12 cellular contexts compared by ENCODE assay signal in the genomic region with DNA sequence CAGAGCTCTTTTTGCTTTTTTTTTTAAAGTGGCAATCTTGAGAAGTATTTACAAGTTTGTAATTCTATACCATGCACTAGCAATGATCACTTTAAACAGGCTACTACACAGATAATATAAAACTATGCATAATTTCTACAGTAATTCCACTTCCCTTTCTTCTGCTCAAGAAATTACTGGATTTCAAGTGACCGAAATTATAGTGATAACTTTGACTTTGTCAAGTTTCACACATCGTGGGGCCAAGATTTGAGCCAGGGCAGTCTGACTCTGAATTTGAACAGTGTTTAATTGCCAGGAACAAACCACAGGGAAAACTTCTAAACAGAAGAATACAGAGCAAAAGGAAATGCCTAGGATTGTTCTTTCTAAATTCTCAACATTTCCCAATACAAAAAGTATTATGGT.
DNase-seq lines count a peak whose midpoint lies in the region; ATAC-seq and TF ChIP-seq lines count a peak whose summit lies in the region.
"Had no signal": no experiment of that assay in that cellular context is flagged by ENCODE, and none has a peak within 500 bp of the region (broad histone marks: within the 10 kb centered on the region; RNA-seq: fewer than 3 reads in every experiment).

No MANE protein-coding gene starts in this region.

- POLR2A ChIA-PET in HCT116 (lab: Charles Lee): interaction anchor here (1.4 kb wide), 1 partner anchor 142 kb away, joined by 4 read pairs; no protein-coding TSS in a partner anchor

- no peak for TF ChIP-seq RAD21 in HCT116 (IDR thresholded peaks at IDR 0.05; ENCODE audit: low read depth)

- intact Hi-C loops in HCT116 (cut with micrococcal nuclease): no loop called here

- H3K9me3 ChIP-seq in HCT116 (ENCODE audit: control insufficient read depth in 1 of 2, insufficient read depth in 1 of 2, low read depth in 1 of 2, low read length in 2 of 2) (no peaks in the 10 kb centered on the region), mucosa of rectum (ENCODE audit: control insufficient read depth in 2 of 2, low read length in 2 of 2) (no peaks in the 10 kb centered on the region)
- H3K9me3 ChIP-seq: SJCRH30 had no signal

- H3K4me3 ChIP-seq in AG10803 (ENCODE audit: low read length) (no peak overlapping the region), HCT116 (replicated peaks in 1 of 2; ENCODE audit: low read depth in 1 of 2, low read length in 2 of 2) (no peak overlapping the region), mucosa of rectum (ENCODE audit: low read length in 2 of 2) (peak overlapping the region in 1 of 2 donors; percentile 3)
- H3K4me3 ChIP-seq: SJCRH30 had no signal

- H4K20me1 ChIP-seq in HCT116 (ENCODE audit: insufficient read depth): no peaks in the 10 kb centered on the region

- RAD21 ChIA-PET in HCT116 (lab: Charles Lee; ENCODE audit: low non-redundant PET in 1 of 2, low total read pairs in 2 of 2, uncharacterized antibody in 2 of 2, unreplicated experiment in 2 of 2): no interaction called here

- H3K9me2 ChIP-seq in HCT116 (ENCODE audit: insufficient read depth): no peaks in the 10 kb centered on the region

- H3K27ac ChIP-seq in HCT116 (ENCODE audit: low read depth, low read length) (peak overlapping the region; percentile 65), caudate nucleus (ENCODE audit: low read depth, low read length) (peak overlapping the region; percentile 49), mucosa of rectum (ENCODE audit: low read depth in 2 of 2, low read length in 2 of 2) (peak overlapping the region; percentile 35 to 63)
- H3K27ac ChIP-seq: SJCRH30 had no signal

- TF ChIP-seq CTCF in AG10803 (conservative IDR thresholded peaks at IDR 0.05; ENCODE audit: low read length): no peak
- no peak for TF ChIP-seq CTCF in HCT116 (IDR thresholded peaks at IDR 0.05 in 2 of 3, conservative IDR thresholded peaks at IDR 0.05 in 1 of 3; ENCODE audit: borderline replicate concordance in 1 of 3, insufficient read depth in 1 of 3, low read depth in 2 of 3, low read length in 2 of 3)

- H3K79me2 ChIP-seq in HCT116 (ENCODE audit: insufficient read depth, low read length): peaks cover 49% of the 10 kb centered on the region

- BruUV-seq in HCT116 (replicated peaks; lab: Mats Ljungman, UMichigan): TSS peak; percentile 14

- DNase-seq in AG10803 (ENCODE audit: low read depth) (peak; percentile 73), HCT116 (ENCODE audit: low read depth, low spot score) (no peak), caudate nucleus (lab: John Stamatoyannopoulos, UW) (no peak), DMS114 treated with DMSO at 0.1 percent for 48 hours (lab: John Stamatoyannopoulos, UW; ENCODE audit: unreplicated experiment) (no peak), anterior cingulate cortex (lab: John Stamatoyannopoulos, UW) (no peak)
- DNase-seq: activated naive CD4-positive, alpha-beta T cell treated with Interleukin-2 at 50 U/mL for 16 hours; C1 segment of cervical spinal cord; NCI-H345; SJCRH30 had no signal

- peak overlapping the region; percentile 7; the same call in 1 of the 2 replicates for H3K4me2 ChIP-seq in HCT116 (ENCODE audit: low read length)

- H3K4me1 ChIP-seq in HCT116 (ENCODE audit: control insufficient read depth in 1 of 2, insufficient read depth in 2 of 2, low read length in 2 of 2): peaks cover 56 to 67% of the 10 kb centered on the region in 2 experiments
- H3K4me1 ChIP-seq in mucosa of rectum (ENCODE audit: control insufficient read depth in 2 of 2, insufficient read depth in 2 of 2, low read length in 2 of 2): peaks cover 16 to 17% of the 10 kb centered on the region in 2 donors

- CTCF ChIA-PET in HCT116 (lab: Charles Lee): interaction anchor here (0.6 to 3.0 kb wide), 10 partner anchors 31 to 165 kb away, joined by 3 to 26 read pairs (median 5); no protein-coding TSS in a partner anchor

- no peak overlapping the region for H2AFZ ChIP-seq in HCT116 (ENCODE audit: low read depth, low read length, poor library complexity, severe bottlenecking)

- H3K27me3 ChIP-seq in HCT116 (ENCODE audit: insufficient read depth, low read length) (no peaks in the 10 kb centered on the region), mucosa of rectum (ENCODE audit: control insufficient read depth in 2 of 2, insufficient read depth in 2 of 2, low read length in 2 of 2) (no peaks in the 10 kb centered on the region)
- H3K27me3 ChIP-seq: SJCRH30 had no signal

- H3K36me3 ChIP-seq in HCT116 (ENCODE audit: control insufficient read depth in 1 of 2, insufficient read depth in 2 of 2, low read length in 2 of 2) (no peaks in the 10 kb centered on the region), mucosa of rectum (ENCODE audit: control insufficient read depth in 2 of 2, insufficient read depth in 2 of 2, low read length in 2 of 2) (no peaks in the 10 kb centered on the region)
- H3K36me3 ChIP-seq: SJCRH30 had no signal

- peak overlapping the region; percentile 43 for H3K9ac ChIP-seq in HCT116 (ENCODE audit: low read length)
- peak overlapping the region; percentile 9 to 51 for H3K9ac ChIP-seq in mucosa of rectum (ENCODE audit: low read depth in 1 of 2, low read length in 2 of 2)

- ATAC-seq in HCT116 (no peak), GM18861 (IDR thresholded peaks at IDR 0.05; ENCODE audit: unreplicated experiment) (no peak), GM21447 (IDR thresholded peaks at IDR 0.05; ENCODE audit: unreplicated experiment) (no peak)

- TF ChIP-seq POLR2A in HCT116 (IDR thresholded peaks at IDR 0.05; ENCODE audit: borderline replicate concordance, extremely low read depth, insufficient read depth, insufficient read length): no peak

TF ChIP-seq in HCT116, 20 proteins besides CTCF, POLR2A, EP300 and RAD21:
- TF ChIP-seq YY1 (IDR thresholded peaks at IDR 0.05; ENCODE audit: extremely low read depth, insufficient replicate concordance, low read depth, low read length) (no peak), SP1 (IDR thresholded peaks at IDR 0.05; ENCODE audit: low read depth) (no peak), POLR2AphosphoS5 (IDR thresholded peaks at IDR 0.05; ENCODE audit: low read depth, low read length) (no peak), JUND (IDR thresholded peaks at IDR 0.05) (no peak)
